In the genomic region with DNA sequence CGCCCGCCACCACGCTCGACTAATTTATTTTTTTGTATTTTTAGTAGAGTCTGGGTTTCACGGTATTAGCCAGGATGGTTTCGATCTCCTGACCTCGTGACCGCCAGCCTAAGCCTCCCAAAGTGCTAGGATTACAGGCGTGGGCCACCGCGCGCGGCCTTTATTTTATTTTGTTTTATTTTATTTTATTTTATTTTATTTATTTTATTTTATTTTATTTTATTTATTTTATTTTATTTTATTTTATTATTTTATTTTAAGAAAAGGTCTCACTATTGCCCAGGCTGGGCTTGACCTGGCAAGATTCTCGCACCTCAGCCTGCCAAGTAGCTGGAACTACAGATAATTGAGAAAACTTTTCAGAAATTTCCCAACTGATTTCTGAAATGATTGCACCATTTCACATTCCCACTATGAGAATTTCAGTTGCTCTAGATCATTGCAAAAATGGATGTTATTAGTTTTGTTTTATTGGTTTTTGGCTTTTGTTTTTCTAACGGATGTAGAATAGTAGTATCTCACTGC, we compare ENCODE assay signal across 2 cellular contexts.
TF ChIP-seq lines count a peak whose summit lies in the region.

No MANE protein-coding gene starts in this region.

TF ChIP-seq in HCT116, 20 proteins besides CTCF, POLR2A, EP300 and RAD21:
- no peak for TF ChIP-seq JUND (IDR thresholded peaks at IDR 0.05)
- TF ChIP-seq CBX3 (IDR thresholded peaks at IDR 0.05; ENCODE audit: low read depth): no peak
- no peak for TF ChIP-seq EZH2 (IDR thresholded peaks at IDR 0.05)
- TF ChIP-seq SP1 (IDR thresholded peaks at IDR 0.05; ENCODE audit: low read depth): no peak
- no peak for TF ChIP-seq CEBPB (IDR thresholded peaks at IDR 0.05; ENCODE audit: low read depth)
- TF ChIP-seq SIN3A (IDR thresholded peaks at IDR 0.05; ENCODE audit: low read depth): no peak
- TF ChIP-seq, protein P1, sequence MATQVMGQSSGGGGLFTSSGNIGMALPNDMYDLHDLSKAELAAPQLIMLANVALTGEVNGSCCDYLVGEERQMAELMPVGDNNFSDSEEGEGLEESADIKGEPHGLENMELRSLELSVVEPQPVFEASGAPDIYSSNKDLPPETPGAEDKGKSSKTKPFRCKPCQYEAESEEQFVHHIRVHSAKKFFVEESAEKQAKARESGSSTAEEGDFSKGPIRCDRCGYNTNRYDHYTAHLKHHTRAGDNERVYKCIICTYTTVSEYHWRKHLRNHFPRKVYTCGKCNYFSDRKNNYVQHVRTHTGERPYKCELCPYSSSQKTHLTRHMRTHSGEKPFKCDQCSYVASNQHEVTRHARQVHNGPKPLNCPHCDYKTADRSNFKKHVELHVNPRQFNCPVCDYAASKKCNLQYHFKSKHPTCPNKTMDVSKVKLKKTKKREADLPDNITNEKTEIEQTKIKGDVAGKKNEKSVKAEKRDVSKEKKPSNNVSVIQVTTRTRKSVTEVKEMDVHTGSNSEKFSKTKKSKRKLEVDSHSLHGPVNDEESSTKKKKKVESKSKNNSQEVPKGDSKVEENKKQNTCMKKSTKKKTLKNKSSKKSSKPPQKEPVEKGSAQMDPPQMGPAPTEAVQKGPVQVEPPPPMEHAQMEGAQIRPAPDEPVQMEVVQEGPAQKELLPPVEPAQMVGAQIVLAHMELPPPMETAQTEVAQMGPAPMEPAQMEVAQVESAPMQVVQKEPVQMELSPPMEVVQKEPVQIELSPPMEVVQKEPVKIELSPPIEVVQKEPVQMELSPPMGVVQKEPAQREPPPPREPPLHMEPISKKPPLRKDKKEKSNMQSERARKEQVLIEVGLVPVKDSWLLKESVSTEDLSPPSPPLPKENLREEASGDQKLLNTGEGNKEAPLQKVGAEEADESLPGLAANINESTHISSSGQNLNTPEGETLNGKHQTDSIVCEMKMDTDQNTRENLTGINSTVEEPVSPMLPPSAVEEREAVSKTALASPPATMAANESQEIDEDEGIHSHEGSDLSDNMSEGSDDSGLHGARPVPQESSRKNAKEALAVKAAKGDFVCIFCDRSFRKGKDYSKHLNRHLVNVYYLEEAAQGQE (IDR thresholded peaks at IDR 0.05; ENCODE audit: low read depth): no peak
- TF ChIP-seq YY1 (IDR thresholded peaks at IDR 0.05; ENCODE audit: extremely low read depth, insufficient replicate concordance, low read depth, low read length): no peak

TF ChIP-seq in WTC11, 78 proteins besides CTCF, POLR2A, EP300 and RAD21:
- TF ChIP-seq ZNF263 (CRISPR knock-in tag; IDR thresholded peaks at IDR 0.05; ENCODE audit: low read depth) (no peak), HMGA2 (CRISPR knock-in tag; IDR thresholded peaks at IDR 0.05) (peak; percentile 98), CREB1 (CRISPR knock-in tag; IDR thresholded peaks at IDR 0.05) (no peak)
- TF ChIP-seq, protein P2, sequence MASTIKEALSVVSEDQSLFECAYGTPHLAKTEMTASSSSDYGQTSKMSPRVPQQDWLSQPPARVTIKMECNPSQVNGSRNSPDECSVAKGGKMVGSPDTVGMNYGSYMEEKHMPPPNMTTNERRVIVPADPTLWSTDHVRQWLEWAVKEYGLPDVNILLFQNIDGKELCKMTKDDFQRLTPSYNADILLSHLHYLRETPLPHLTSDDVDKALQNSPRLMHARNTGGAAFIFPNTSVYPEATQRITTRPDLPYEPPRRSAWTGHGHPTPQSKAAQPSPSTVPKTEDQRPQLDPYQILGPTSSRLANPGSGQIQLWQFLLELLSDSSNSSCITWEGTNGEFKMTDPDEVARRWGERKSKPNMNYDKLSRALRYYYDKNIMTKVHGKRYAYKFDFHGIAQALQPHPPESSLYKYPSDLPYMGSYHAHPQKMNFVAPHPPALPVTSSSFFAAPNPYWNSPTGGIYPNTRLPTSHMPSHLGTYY (CRISPR knock-in tag; IDR thresholded peaks at IDR 0.05): no peak
TF ChIP-seq in WTC11: peak in this region for 1.
